In the genomic region with DNA sequence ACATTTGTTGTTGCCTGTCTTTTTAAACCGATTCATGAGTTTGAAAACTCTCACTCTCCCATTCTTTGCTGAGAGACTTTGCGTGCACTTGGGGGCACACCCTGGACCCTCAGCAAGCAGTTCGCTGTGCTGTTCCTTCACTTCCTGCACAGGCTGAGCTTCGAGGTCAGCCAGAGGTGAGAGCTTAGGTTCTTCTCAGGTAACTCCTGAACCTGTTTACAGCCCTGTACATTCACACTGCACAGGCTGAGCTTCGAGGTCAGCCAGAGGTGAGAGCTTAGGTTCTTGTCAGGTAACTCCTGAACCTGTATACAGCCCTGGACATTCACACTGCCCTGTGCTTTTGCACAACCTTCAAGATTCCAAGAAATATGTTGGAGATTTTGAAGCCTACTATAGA, we compare ENCODE assay signal across 12 cellular contexts. TPM values are rescaled to one million over a fixed set of nuclear protein-coding genes. Genes with fewer than 3 reads are reported as not detected.
DNase-seq lines count a peak whose midpoint lies in the region; ATAC-seq and TF ChIP-seq lines count a peak whose summit lies in the region.
"Had no signal": no experiment of that assay in that cellular context is flagged by ENCODE, and none has a peak within 500 bp of the region (broad histone marks: within the 10 kb centered on the region; RNA-seq: fewer than 3 reads in every experiment).

No MANE protein-coding gene starts in this region.

- in situ Hi-C loops in Panc1 (cut with HindIII; ENCODE audit: low pct_unique_long_range_greater_than_20kb, low sequenced_read_pairs), result no loop called here
- in situ Hi-C loops in transverse colon (cut with MboI; ENCODE audit: low pct_ligation_motif_present in 1 of 4, low pct_unique_long_range_greater_than_20kb in 1 of 4, low sequenced_read_pairs in 3 of 4), result loop anchor here in 2 of 4 donors (10.0 kb wide), 1 partner anchor 182 kb away; no protein-coding TSS in a partner anchor

- CTCF ChIA-PET in Panc1 (lab: Charles Lee), result interaction anchor here (0.5 to 0.6 kb wide), 3 partner anchors 39 to 231 kb away, joined by 3 to 6 read pairs (median 4); no protein-coding TSS in a partner anchor
- CTCF ChIA-PET in GM10248 (lab: Yijun Ruan, JAX), result interaction anchor here (0.6 to 16.7 kb wide), 32 partner anchors 9 to 798 kb away, joined by 3 to 287 read pairs (median 6); a partner anchor contains a TSS

- TF ChIP-seq POLR2A in transverse colon (IDR thresholded peaks at IDR 0.05), result no peak

- H3K27me3 ChIP-seq in right cardiac atrium (ENCODE audit: control insufficient read depth, insufficient read depth), result no peaks in the 10 kb centered on the region
- no peaks in the 10 kb centered on the region for H3K27me3 ChIP-seq in Panc1 (ENCODE audit: control insufficient read depth, insufficient read depth, low read length)
- H3K27me3 ChIP-seq in duodenal mucosa (ENCODE audit: control insufficient read depth in 1 of 2, insufficient read depth in 2 of 2, low read length in 2 of 2), result no peaks in the 10 kb centered on the region
- H3K27me3 ChIP-seq in transverse colon, result no peaks in the 10 kb centered on the region
- H3K27me3 ChIP-seq: BLaER1 had no signal

- peak overlapping the region in 1 of 2 donors; percentile 38 for H3K9ac ChIP-seq in duodenal mucosa (ENCODE audit: low read depth in 1 of 2, low read length in 2 of 2)
- H3K9ac ChIP-seq: BLaER1 had no signal

- H3K4me1 ChIP-seq in right cardiac atrium (ENCODE audit: control insufficient read depth, insufficient read depth, low read length) (peaks cover 3% of the 10 kb centered on the region), Panc1 (ENCODE audit: control insufficient read depth, insufficient read depth, low read length) (peaks cover 4% of the 10 kb centered on the region; the same call in 1 of the 2 replicates), duodenal mucosa (ENCODE audit: control insufficient read depth in 1 of 2, insufficient read depth in 2 of 2, low read length in 2 of 2) (peaks cover 0 to 10% of the 10 kb centered on the region in 2 donors), transverse colon (peaks cover 0 to 10% (median under 1%) of the 10 kb centered on the region in 4 donors)
- H3K4me1 ChIP-seq: prostate gland had no signal

- intact Hi-C loops in right cardiac atrium (cut with DNase I) (loop anchor here in 2 of 4 donors (10.0 kb wide), 2 partner anchors 182 to 402 kb away; no protein-coding TSS in a partner anchor), Right ventricle myocardium inferior (cut with DNase I) (no loop called here), Panc1 (cut with micrococcal nuclease; ENCODE audit: unreplicated experiment) (no loop called here), transverse colon (cut with DNase I; ENCODE audit: low total_unique reads) (no loop called here)

- H3K4me3 ChIP-seq in right cardiac atrium (ENCODE audit: low read length) (no peak overlapping the region), Panc1 (ENCODE audit: low read depth in 2 of 2, low read length in 2 of 2) (peak overlapping the region in 1 of 2 experiments; percentile 14; a peak in 2 of 4 replicates), duodenal mucosa (ENCODE audit: low read depth in 1 of 2, low read length in 2 of 2) (peak overlapping the region in 1 of 2 donors; percentile 1), transverse colon (no peak overlapping the region)
- H3K4me3 ChIP-seq: BLaER1, prostate gland had no signal

- ATAC-seq in right cardiac atrium (peak in 1 of 2 donors; percentile 36), Right ventricle myocardium inferior (no peak), Panc1 (peak; percentile 42; the same call in 1 of the 2 replicates)

- BruUV-seq in Panc1 (replicated peaks; lab: Mats Ljungman, UMichigan), result no TSS peak

- H3K36me3 ChIP-seq in Panc1 (ENCODE audit: control insufficient read depth, insufficient read depth, low read length) (no peaks in the 10 kb centered on the region), duodenal mucosa (ENCODE audit: control insufficient read depth in 1 of 2, insufficient read depth in 2 of 2, low read length in 2 of 2) (no peaks in the 10 kb centered on the region), transverse colon (no peaks in the 10 kb centered on the region)
- H3K36me3 ChIP-seq: BLaER1, prostate gland had no signal

- POLR2A ChIA-PET in Panc1 (lab: Charles Lee) (no interaction called here), GM10248 (lab: Yijun Ruan, JAX) (interaction anchor here (0.6 to 0.8 kb wide), 3 partner anchors 18 to 95 kb away, joined by 3 read pairs; a partner anchor contains a TSS)

- TF ChIP-seq CTCF in Panc1 (IDR thresholded peaks at IDR 0.05) (no peak), transverse colon (IDR thresholded peaks at IDR 0.05) (no peak), GM10248 (IDR thresholded peaks at IDR 0.05; ENCODE audit: control extremely low read depth, extremely low read depth, low read depth, missing control alignments) (no peak)

- peak overlapping the region; percentile 45 for H3K27ac ChIP-seq in right cardiac atrium (ENCODE audit: low read length)
- no peak overlapping the region for H3K27ac ChIP-seq in Panc1 (ENCODE audit: low read length)
- H3K27ac ChIP-seq in duodenal mucosa (ENCODE audit: low read depth, low read length), result peak overlapping the region; percentile 13
- peak overlapping the region; percentile 33 to 56 (median 46) for H3K27ac ChIP-seq in transverse colon
- H3K27ac ChIP-seq: BLaER1 had no signal

- DNase-seq in right cardiac atrium, result no peak
- DNase-seq in Right ventricle myocardium inferior (ENCODE audit: missing footprints), result no peak
- DNase-seq in Panc1 (ENCODE audit: low read depth, low spot score), result no peak
- peak; percentile 33 for DNase-seq in transverse colon
- no peak for DNase-seq in GM10248 (ENCODE audit: extremely low spot score)
- no peak for DNase-seq in NCI-H2227 treated with DMSO at 0.1 percent for 48 hours (lab: John Stamatoyannopoulos, UW)
- no peak for DNase-seq in DMS 273 treated with DMSO at 0.1 percent for 48 hours (lab: John Stamatoyannopoulos, UW)
- DNase-seq: hypothalamus, NCI-H446 had no signal

- H3K9me3 ChIP-seq in right cardiac atrium (ENCODE audit: control insufficient read depth, low read length) (no peaks in the 10 kb centered on the region), Panc1 (ENCODE audit: control insufficient read depth, insufficient read depth, low read depth, low read length) (no peaks in the 10 kb centered on the region), duodenal mucosa (ENCODE audit: control insufficient read depth in 1 of 2, low read length in 2 of 2) (no peaks in the 10 kb centered on the region), transverse colon (no peaks in the 10 kb centered on the region)
- H3K9me3 ChIP-seq: prostate gland had no signal

- TF ChIP-seq EP300 in transverse colon (IDR thresholded peaks at IDR 0.05; ENCODE audit: low read depth), result no peak

- 63% methylated on average over 5 of the region's 5 CpGs for WGBS in right cardiac atrium
- 46 to 72% methylated on average over 2 to 5 of the region's 5 CpGs for WGBS in transverse colon (ENCODE audit: low coverage in 1 of 2), 2 donors

RNA-seq across cellular contexts. Expression of a gene that starts 9.8 kb away (rescaled TPM):
- total RNA-seq in right cardiac atrium, result 1 to 10 TPM in 1 of 4 donors, under 1 TPM in 1, not detected in 2; 0.60 to 1.2 TPM
- polyA plus RNA-seq in right cardiac atrium, result 0.14 TPM
- 0.76 TPM for total RNA-seq in Right ventricle myocardium inferior
- not detected for total RNA-seq in Panc1 (2021; ENCODE audit: unreplicated experiment)
- polyA plus RNA-seq in Panc1 (2012; ENCODE audit: insufficient read length), result not detected
- total RNA-seq in transverse colon, result 1 to 10 TPM in 1 of 4 donors, not detected in 3; 2.7 TPM
- total RNA-seq: prostate gland had no signal

RNA-seq across cellular contexts. Expression of a gene that starts 18.0 kb away (rescaled TPM):
- total RNA-seq in right cardiac atrium (1 to 10 TPM in 3 of 4 donors, under 1 TPM in 1; 0.48 to 1.9 (median 1.5) TPM), Right ventricle myocardium inferior (0.32 TPM), Panc1 (2021; ENCODE audit: unreplicated experiment) (0.98 TPM), transverse colon (10 to 100 TPM in 1 of 4 donors, 1 to 10 TPM in 1, not detected in 2; 7.8 to 19.2 TPM)
- 0.68 TPM for polyA plus RNA-seq in right cardiac atrium
- polyA plus RNA-seq in Panc1 (2012; ENCODE audit: insufficient read length), result 0.22 TPM
